34 cellular contexts compared by ENCODE assay signal in the genomic region with DNA sequence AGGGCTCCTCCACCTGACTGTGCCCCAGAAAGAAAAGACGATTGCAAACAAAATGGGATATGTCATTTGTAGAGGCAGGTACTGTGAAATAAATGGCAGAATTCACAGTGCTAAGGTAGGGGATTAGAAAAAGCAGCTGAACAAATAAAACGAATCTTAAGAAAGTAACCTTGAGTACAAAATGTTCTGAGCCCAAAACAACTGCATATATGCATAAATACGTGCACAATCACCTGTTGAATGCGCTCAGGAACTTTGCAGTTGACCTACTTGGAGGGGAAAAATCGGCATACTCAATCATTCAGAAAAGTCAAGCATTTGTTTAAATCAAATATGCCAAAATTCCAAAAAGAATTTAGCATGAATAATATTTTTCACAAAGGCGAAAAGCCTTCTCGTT.
"Had no signal": no experiment of that assay in that cellular context is flagged by ENCODE, and none has a peak within 500 bp of the region (broad histone marks: within the 10 kb centered on the region; RNA-seq: fewer than 3 reads in every experiment).

No MANE protein-coding gene starts in this region.

- H3K27me3 ChIP-seq: MG63 had no signal

- H3K36me3 ChIP-seq: MG63 had no signal

- DNase-seq: Kasumi-1, MG63, MM.1S, MV-4-11, NCI-H1048, NCI-H1092, NCI-H1092 treated with DMSO at 0.1 percent for 48 hours, NCI-H1105, NCI-H1105 treated with DMSO at 0.1 percent for 48 hours, NCI-H1417, NCI-H1417 treated with DMSO at 0.1 percent for 48 hours, NCI-H1436, NCI-H1436 treated with DMSO at 0.1 percent for 48 hours, NCI-H146, NCI-H1694, NCI-H1694 treated with DMSO at 0.1 percent for 48 hours, NCI-H187, NCI-H187 treated with DMSO at 0.1 percent for 48 hours, NCI-H1930, NCI-H2029, NCI-H2029 treated with DMSO at 0.1 percent for 48 hours, NCI-H2081, NCI-H2081 treated with DMSO at 0.1 percent for 48 hours, NCI-H2107, NCI-H2171, NCI-H2227 treated with DMSO at 0.1 percent for 48 hours, NCI-H226, NCI-H345, NCI-H446, NCI-H446 treated with DMSO at 0.1 percent for 48 hours, NCI-H510A, NCI-H510A treated with DMSO at 0.1 percent for 48 hours, NCI-H524, NCI-H524 treated with DMSO at 0.1 percent for 48 hours had no signal

- H3K9me3 ChIP-seq: MG63 had no signal

- H3K4me3 ChIP-seq: MG63 had no signal
